In genomic region chr10:86992456-86992855, GRCh38 we compare ENCODE assay signal across 28 cellular contexts. TPM values are rescaled to one million over a fixed set of nuclear protein-coding genes. Genes with fewer than 3 reads are reported as not detected.
"Had no signal": no experiment of that assay in that cellular context is flagged by ENCODE, and none has a peak within 500 bp of the region (broad histone marks: within the 10 kb centered on the region; RNA-seq: fewer than 3 reads in every experiment).

No MANE protein-coding gene starts in this region.

- H3K4me1 ChIP-seq: breast epithelium, Peyer's patch, SJCRH30 had no signal

- H3K9me3 ChIP-seq: breast epithelium, Peyer's patch, SJCRH30 had no signal

- H3K27ac ChIP-seq: breast epithelium, Peyer's patch, RWPE1, SJCRH30 had no signal

- H3K4me3 Mint-ChIP-seq: activated CD8-positive, alpha-beta T cell treated with anti-CD3 and anti-CD28 coated beads, Interleukin-2, amount 10 ng/mL, durations not matched to agents 7 days and 5 days; activated naive CD8-positive, alpha-beta T cell treated with anti-CD3 and anti-CD28 coated beads, Interleukin-2, amount 10 ng/mL, durations not matched to agents 7 days and 5 days; T-helper 1 cell treated with Interleukin-12 subunit alpha and Interleukin-12 subunit beta and Interleukin-4 antibody, amounts not matched to agents 30 μg/mL and 1 μg/mL, for 36 hours; WTC11 had no signal

- ATAC-seq: activated CD8-positive, alpha-beta T cell treated with anti-CD3 and anti-CD28 coated beads, Interleukin-2, amount 10 ng/mL, durations not matched to agents 7 days and 5 days; SK-N-SH treated with all-trans-retinoic acid at 6 μM for 48 hours; WTC11 had no signal

- H3K36me3 ChIP-seq: breast epithelium, Peyer's patch, SJCRH30 had no signal

- H3K27ac Mint-ChIP-seq: activated CD8-positive, alpha-beta T cell treated with anti-CD3 and anti-CD28 coated beads, Interleukin-2, amount 10 ng/mL, durations not matched to agents 7 days and 5 days; activated naive CD8-positive, alpha-beta T cell treated with anti-CD3 and anti-CD28 coated beads, Interleukin-2, amount 10 ng/mL, durations not matched to agents 7 days and 5 days; T-helper 1 cell treated with Interleukin-12 subunit alpha and Interleukin-12 subunit beta and Interleukin-4 antibody, amounts not matched to agents 30 μg/mL and 1 μg/mL, for 36 hours; WTC11 had no signal

- H3K4me3 ChIP-seq: breast epithelium, Peyer's patch, SJCRH30 had no signal

- H3K4me1 Mint-ChIP-seq: activated naive CD8-positive, alpha-beta T cell treated with anti-CD3 and anti-CD28 coated beads, Interleukin-2, amount 10 ng/mL, durations not matched to agents 7 days and 5 days had no signal

- DNase-seq: activated CD4-positive, alpha-beta T cell treated with anti-CD3 and anti-CD28 coated beads for 48 hours; activated CD4-positive, alpha-beta T cell treated with anti-CD3 and anti-CD28 coated beads, Interleukin-2, amount 50 U/mL, for 4 hours; activated CD4-positive, CD25-positive, alpha-beta regulatory T cell treated with anti-CD3 and anti-CD28 coated beads, Interleukin-2, amount 50 U/mL, for 72 hours; activated CD8-positive, alpha-beta memory T cell treated with anti-CD3 and anti-CD28 coated beads, Interleukin-2, amount 50 U/mL, for 48 hours; activated CD8-positive, alpha-beta T cell treated with anti-CD3 and anti-CD28 coated beads, Interleukin-2, amount 10 ng/mL, durations not matched to agents 7 days and 5 days; activated naive CD4-positive, alpha-beta T cell treated with anti-CD3 and anti-CD28 coated beads, Interleukin-2, amount 50 U/mL, for 16 hours; activated naive CD8-positive, alpha-beta T cell treated with anti-CD3 and anti-CD28 coated beads, Interleukin-2, amount 10 ng/mL, durations not matched to agents 7 days and 5 days; activated T-cell treated with anti-CD3 and anti-CD28 coated beads, Interleukin-2, amount 50 U/mL, for 1 hour; aorta; caudate nucleus; NCI-H1092; NCI-H1436; NCI-H1694 treated with DMSO at 0.1 percent for 48 hours; NCI-H2029 treated with DMSO at 0.1 percent for 48 hours; NCI-H510A treated with DMSO at 0.1 percent for 48 hours; NCI-H69; Peyer's patch; Right ventricle myocardium superior; SJCRH30; SW 1271 had no signal

- H3K27me3 ChIP-seq: breast epithelium, Peyer's patch, SJCRH30 had no signal

- H3K9me3 Mint-ChIP-seq: activated naive CD8-positive, alpha-beta T cell treated with anti-CD3 and anti-CD28 coated beads, Interleukin-2, amount 10 ng/mL, durations not matched to agents 7 days and 5 days; T-helper 1 cell treated with Interleukin-12 subunit alpha and Interleukin-12 subunit beta and Interleukin-4 antibody, amounts not matched to agents 30 μg/mL and 1 μg/mL, for 36 hours; WTC11 had no signal

- H3K36me3 Mint-ChIP-seq: activated naive CD8-positive, alpha-beta T cell treated with anti-CD3 and anti-CD28 coated beads, Interleukin-2, amount 10 ng/mL, durations not matched to agents 7 days and 5 days; WTC11 had no signal

RNA-seq across cellular contexts. Expression of gene ADIRF, which starts 24.2 kb away (rescaled TPM):
- total RNA-seq: activated CD8-positive, alpha-beta T cell treated with anti-CD3 and anti-CD28 coated beads, Interleukin-2, amount 10 ng/mL, durations not matched to agents 7 days and 5 days; activated naive CD8-positive, alpha-beta T cell treated with anti-CD3 and anti-CD28 coated beads, Interleukin-2, amount 10 ng/mL, durations not matched to agents 7 days and 5 days had no signal

RNA-seq across cellular contexts. Expression of gene FAM25A, which starts 27.6 kb away (rescaled TPM):
- total RNA-seq: activated CD8-positive, alpha-beta T cell treated with anti-CD3 and anti-CD28 coated beads, Interleukin-2, amount 10 ng/mL, durations not matched to agents 7 days and 5 days; activated naive CD8-positive, alpha-beta T cell treated with anti-CD3 and anti-CD28 coated beads, Interleukin-2, amount 10 ng/mL, durations not matched to agents 7 days and 5 days; aorta; breast epithelium; cerebellum; LHCN-M2; MCF 10A; Peyer's patch; Right ventricle myocardium superior; SJCRH30; WTC11 had no signal
- polyA plus RNA-seq: aorta had no signal

RNA-seq across cellular contexts. Expression of gene SNCG, which starts 34.1 kb away (rescaled TPM):
- total RNA-seq: activated CD8-positive, alpha-beta T cell treated with anti-CD3 and anti-CD28 coated beads, Interleukin-2, amount 10 ng/mL, durations not matched to agents 7 days and 5 days; activated naive CD8-positive, alpha-beta T cell treated with anti-CD3 and anti-CD28 coated beads, Interleukin-2, amount 10 ng/mL, durations not matched to agents 7 days and 5 days had no signal

RNA-seq across cellular contexts. Expression of gene MMRN2, which starts 35.0 kb away (rescaled TPM):
- total RNA-seq: activated CD8-positive, alpha-beta T cell treated with anti-CD3 and anti-CD28 coated beads, Interleukin-2, amount 10 ng/mL, durations not matched to agents 7 days and 5 days; activated naive CD8-positive, alpha-beta T cell treated with anti-CD3 and anti-CD28 coated beads, Interleukin-2, amount 10 ng/mL, durations not matched to agents 7 days and 5 days had no signal
